ENCODE assay signal across 18 cellular contexts in genomic region chr6:106869203-106869602, GRCh38.
A peak's percentile ranks its signal among the peaks of the same experiment; 100 is the strongest.
DNase-seq lines count a peak whose midpoint lies in the region; FAIRE-seq and TF ChIP-seq lines count a peak whose summit lies in the region.
"Had no signal": no experiment of that assay in that cellular context is flagged by ENCODE, and none has a peak within 500 bp of the region (broad histone marks: within the 10 kb centered on the region; RNA-seq: fewer than 3 reads in every experiment).

No MANE protein-coding gene starts in this region.

- peak overlapping the region; percentile 53 for H3K27ac Mint-ChIP-seq in Calu3 (ENCODE audit: unreplicated experiment)
- H3K27ac Mint-ChIP-seq: B cell had no signal

- H3K4me3 ChIP-seq in SJSA1 (no peak overlapping the region), keratinocyte (ENCODE audit: control insufficient read depth in 2 of 3, extremely low read depth in 1 of 3, insufficient read depth in 2 of 3, low read depth in 1 of 3, low read length in 3 of 3) (peak overlapping the region in 2 of 3 experiments; percentile 36 to 40), smooth muscle cell (no peak overlapping the region)

- H3K4me1 ChIP-seq in SJSA1 (replicated peaks) = peaks cover 32% of the 10 kb centered on the region
- H3K4me1 ChIP-seq in keratinocyte (ENCODE audit: control insufficient read depth, extremely low read depth, insufficient read depth, low read length) = peaks cover 32% of the 10 kb centered on the region
- no peaks in the 10 kb centered on the region for H3K4me1 ChIP-seq in smooth muscle cell (ENCODE audit: low read depth)

- CTCF ChIA-PET in Calu3 (lab: Charles Lee) = interaction anchor here (1.0 to 1.6 kb wide), 3 partner anchors 10 to 82 kb away, joined by 3 to 6 read pairs (median 3); no protein-coding TSS in a partner anchor

- H3K79me2 ChIP-seq in keratinocyte (ENCODE audit: control insufficient read depth, insufficient read depth, low read length) (peaks cover 8% of the 10 kb centered on the region), smooth muscle cell (ENCODE audit: low read depth) (no peaks in the 10 kb centered on the region)

- H3K36me3 Mint-ChIP-seq in Calu3 (ENCODE audit: insufficient read depth, unreplicated experiment) = peaks cover 6% of the 10 kb centered on the region
- H3K36me3 Mint-ChIP-seq: CD14-positive monocyte had no signal

- peaks cover 9% of the 10 kb centered on the region for H3K9me3 Mint-ChIP-seq in Calu3 (ENCODE audit: low read depth, unreplicated experiment)

- intact Hi-C loops in Calu3 (cut with micrococcal nuclease; ENCODE audit: unreplicated experiment) = no loop called here

- no peaks in the 10 kb centered on the region for H3K27me3 ChIP-seq in SJSA1 (replicated peaks)
- no peaks in the 10 kb centered on the region for H3K27me3 ChIP-seq in keratinocyte (ENCODE audit: control insufficient read depth, extremely low read depth, insufficient read depth, low read length)
- H3K27me3 ChIP-seq in smooth muscle cell (ENCODE audit: low read depth) = no peaks in the 10 kb centered on the region

- in situ Hi-C loops in G401 (cut with HindIII; ENCODE audit: low sequenced_read_pairs) = no loop called here

- no TSS peak for BruUV-seq in Calu3 (replicated peaks; lab: Mats Ljungman, UMichigan)

- H3K27me3 Mint-ChIP-seq in Calu3 (ENCODE audit: unreplicated experiment) = no peaks in the 10 kb centered on the region
- H3K27me3 Mint-ChIP-seq: B cell had no signal

- peak overlapping the region; percentile 89 for H3K27ac ChIP-seq in SJSA1
- H3K27ac ChIP-seq in keratinocyte (ENCODE audit: control insufficient read depth, insufficient read depth, low read length) = peak overlapping the region; percentile 92
- peak overlapping the region; percentile 54 for H3K27ac ChIP-seq in smooth muscle cell (ENCODE audit: low read depth)

- H3F3A ChIP-seq in smooth muscle cell (ENCODE audit: low read depth) = peaks cover 7% of the 10 kb centered on the region

- no peak overlapping the region for H2AFZ ChIP-seq in keratinocyte (ENCODE audit: control insufficient read depth, low read length)
- no peak overlapping the region for H2AFZ ChIP-seq in smooth muscle cell (ENCODE audit: low read depth)

- no peaks in the 10 kb centered on the region for H3K9me1 ChIP-seq in keratinocyte (ENCODE audit: control insufficient read depth, extremely low read depth, insufficient read depth, low read length)

- H3K4me1 Mint-ChIP-seq in Calu3 (ENCODE audit: low read depth, unreplicated experiment) = peaks cover 52% of the 10 kb centered on the region
- H3K4me1 Mint-ChIP-seq: B cell, CD14-positive monocyte had no signal

- no peaks in the 10 kb centered on the region for H3K9me3 ChIP-seq in SJSA1 (replicated peaks)
- no peaks in the 10 kb centered on the region for H3K9me3 ChIP-seq in keratinocyte (ENCODE audit: control insufficient read depth, low read depth, low read length)
- no peaks in the 10 kb centered on the region for H3K9me3 ChIP-seq in smooth muscle cell (replicated peaks; ENCODE audit: low read depth)
- H3K9me3 ChIP-seq: SK-N-SH had no signal

- WGBS in smooth muscle cell (ENCODE audit: low lambda C conversion rate) = 93% methylated on average over 5 of the region's 5 CpGs

- H3K9ac ChIP-seq in keratinocyte (ENCODE audit: control insufficient read depth, extremely low read depth, insufficient read depth, low read length) (peak overlapping the region; percentile 65), smooth muscle cell (ENCODE audit: low read depth) (no peak overlapping the region)
- H3K9ac ChIP-seq: SK-N-SH had no signal

- H3K4me2 ChIP-seq in keratinocyte (ENCODE audit: control insufficient read depth, extremely low read depth, insufficient read depth, low read depth, low read length) (peak overlapping the region; percentile 97), smooth muscle cell (no peak overlapping the region)
- H3K4me2 ChIP-seq: SK-N-SH had no signal

- no peak for TF ChIP-seq CTCF in Calu3 (IDR thresholded peaks at IDR 0.05; ENCODE audit: unreplicated experiment)
- no peak for TF ChIP-seq CTCF in keratinocyte (optimal IDR thresholded peaks at IDR 0.05 in 1 of 3, IDR thresholded peaks at IDR 0.05 in 1 of 3, conservative IDR thresholded peaks at IDR 0.05 in 1 of 3; ENCODE audit: extremely low read depth in 1 of 3, insufficient read depth in 2 of 3, low read length in 3 of 3)
- TF ChIP-seq CTCF in smooth muscle cell (IDR thresholded peaks at IDR 0.05; ENCODE audit: borderline replicate concordance, insufficient read depth, poor library complexity, severe bottlenecking) = no peak

- H4K20me1 ChIP-seq in keratinocyte (ENCODE audit: control insufficient read depth, extremely low read depth, insufficient read depth, low read length) = no peaks in the 10 kb centered on the region
- H4K20me1 ChIP-seq in smooth muscle cell (ENCODE audit: low read depth) = no peaks in the 10 kb centered on the region

- no peak overlapping the region for H3K4me3 Mint-ChIP-seq in Calu3 (ENCODE audit: low read depth, unreplicated experiment)
- H3K4me3 Mint-ChIP-seq: B cell, CD14-positive monocyte had no signal

- H3K36me3 ChIP-seq in SJSA1 (no peaks in the 10 kb centered on the region), keratinocyte (ENCODE audit: control insufficient read depth in 2 of 2, extremely low read depth in 1 of 2, insufficient read depth in 2 of 2, low read length in 2 of 2) (peaks cover 18 to 32% of the 10 kb centered on the region in 2 experiments), smooth muscle cell (ENCODE audit: low read depth) (no peaks in the 10 kb centered on the region)

- FAIRE-seq in keratinocyte (lab: Jason Lieb, UNC) = no peak
- FAIRE-seq: A204.1 had no signal

- dilution Hi-C loops in keratinocyte (cut with MboI; ENCODE audit: extremely low pct_ligation_motif_present, low sequenced_read_pairs) = no loop called here

- DNase-seq in Calu3 (no peak), SJSA1 (ENCODE audit: low read depth in 1 of 2, low spot score in 2 of 2) (no peak), keratinocyte (ENCODE audit: low read depth, low spot score) (no peak), smooth muscle cell (lab: John Stamatoyannopoulos, UW; ENCODE audit: unreplicated experiment) (no peak), germinal center (ENCODE audit: low spot score) (no peak), NCI-H2029 (lab: John Stamatoyannopoulos, UW) (no peak), G401 (ENCODE audit: low spot score) (no peak)
- DNase-seq: EL, Karpas-422, NCI-H1694, NCI-H446, NCI-H526 treated with DMSO at 0.1 percent for 48 hours, OCI-M1, SHP77 treated with DMSO at 0.1 percent for 48 hours, SK-N-SH had no signal

Comparison
In these comparisons a context has a peak if more than half of its experiments do, and no peak if none do; other contexts are left out.
1. H3K4me3 ChIP-seq: peak in keratinocyte (2 of 3); none in SJSA1 (single experiment) and smooth muscle cell (single experiment).
2. Peak in every context shown above with its lines, with median percentiles within 50 percentile points of each other: H3K27ac ChIP-seq.